Comparison of ENCODE assay signal across 34 cellular contexts in the genomic region with DNA sequence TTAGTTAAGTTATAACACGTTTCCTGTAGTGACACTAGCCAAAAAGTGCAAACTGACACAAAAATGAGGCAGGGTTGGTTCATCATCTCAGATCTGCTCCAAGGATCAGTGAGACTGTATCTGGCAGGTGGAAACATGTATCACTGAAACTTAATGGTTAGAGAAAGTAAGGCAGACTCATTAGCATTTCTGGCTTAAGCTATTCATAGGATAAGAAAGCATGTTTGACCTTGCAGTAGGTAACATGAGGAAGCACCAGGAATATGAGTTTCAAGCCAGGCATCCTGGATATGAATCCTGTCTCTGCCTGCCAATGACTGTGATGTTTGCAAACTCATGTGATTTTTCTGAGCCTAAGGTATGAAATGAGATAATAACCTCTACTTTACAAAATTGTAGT.
"Had no signal": no experiment of that assay in that cellular context is flagged by ENCODE, and none has a peak within 500 bp of the region (broad histone marks: within the 10 kb centered on the region; RNA-seq: fewer than 3 reads in every experiment).

No MANE protein-coding gene starts in this region.

- DNase-seq: activated CD4-positive, alpha-beta memory T cell treated with anti-CD3 and anti-CD28 coated beads for 36 hours; activated CD4-positive, alpha-beta T cell treated with anti-CD3 and anti-CD28 coated beads for 36 hours; activated CD4-positive, alpha-beta T cell treated with anti-CD3 and anti-CD28 coated beads, Interleukin-2, amount 10 ng/mL, durations not matched to agents 24 days and 14 days; activated CD4-positive, CD25-positive, alpha-beta regulatory T cell; activated CD4-positive, CD25-positive, alpha-beta regulatory T cell treated with anti-CD3 and anti-CD28 coated beads, Interleukin-2, amount 50 U/mL, for 72 hours; activated CD8-positive, alpha-beta memory T cell treated with anti-CD3 and anti-CD28 coated beads, Interleukin-2, amount 10 ng/mL, durations not matched to agents 7 days and 5 days; activated CD8-positive, alpha-beta memory T cell treated with anti-CD3 and anti-CD28 coated beads, Interleukin-2, amount 50 U/mL, for 4 hours; activated CD8-positive, alpha-beta T cell treated with anti-CD3 and anti-CD28 coated beads, Interleukin-2, amount 10 ng/mL, durations not matched to agents 7 days and 5 days; activated effector memory CD4-positive, alpha-beta T cell treated with anti-CD3 and anti-CD28 coated beads, Interleukin-2, amount 50 U/mL, for 16 hours; activated naive CD4-positive, alpha-beta T cell treated with anti-CD3 and anti-CD28 coated beads for 36 hours; activated naive CD8-positive, alpha-beta T cell treated with anti-CD3 and anti-CD28 coated beads for 36 hours; activated naive CD8-positive, alpha-beta T cell treated with anti-CD3 and anti-CD28 coated beads, Interleukin-2, amount 50 U/mL, for 24 hours; activated T-cell treated with anti-CD3 and anti-CD28 coated beads, Interleukin-2, amount 50 U/mL, for 1 hour; activated T-cell treated with anti-CD3 and anti-CD28 coated beads, Interleukin-2, amount 50 U/mL, for 48 hours; adrenal gland; amygdala; aorta; body of pancreas; central memory CD4-positive, alpha-beta T cell; cerebellar nuclear complex; colonic mucosa; effector CD8-positive, alpha-beta T cell; foreskin melanocyte; head of caudate nucleus; hippocampal formation; T-helper 2 cell had no signal

- H3K27me3 Mint-ChIP-seq: activated CD4-positive, alpha-beta memory T cell treated with anti-CD3 and anti-CD28 coated beads for 36 hours; activated CD4-positive, alpha-beta T cell treated with anti-CD3 and anti-CD28 coated beads for 36 hours; activated CD4-positive, alpha-beta T cell treated with anti-CD3 and anti-CD28 coated beads, Interleukin-2, amount 10 ng/mL, durations not matched to agents 24 days and 14 days; activated CD8-positive, alpha-beta memory T cell treated with anti-CD3 and anti-CD28 coated beads, Interleukin-2, amount 10 ng/mL, durations not matched to agents 7 days and 5 days; activated naive CD4-positive, alpha-beta T cell treated with anti-CD3 and anti-CD28 coated beads, Interleukin-2, amount 50 U/mL, for 24 hours; activated naive CD8-positive, alpha-beta T cell treated with anti-CD3 and anti-CD28 coated beads for 36 hours; activated naive CD8-positive, alpha-beta T cell treated with anti-CD3 and anti-CD28 coated beads, Interleukin-2, amount 50 U/mL, for 24 hours had no signal

- H3K9me3 Mint-ChIP-seq: activated CD4-positive, alpha-beta T cell treated with anti-CD3 and anti-CD28 coated beads, Interleukin-2, amount 10 ng/mL, durations not matched to agents 24 days and 14 days; activated naive CD4-positive, alpha-beta T cell treated with anti-CD3 and anti-CD28 coated beads, Interleukin-2, amount 50 U/mL, for 24 hours; activated naive CD8-positive, alpha-beta T cell treated with anti-CD3 and anti-CD28 coated beads, Interleukin-2, amount 50 U/mL, for 24 hours; activated T-helper 1 cell treated with anti-CD3 and anti-CD28 coated beads, Interleukin-12 subunit alpha, Interleukin-12 subunit beta, Interleukin-2, Interleukin-4 antibody, amounts not matched to agents 30 ng/mL and 10 ng/mL and 1 ng/mL, durations not matched to agents 14 hours and 24 hours and 36 hours; activated T-helper 2 cell treated with anti-CD3 and anti-CD28 coated beads, Interferon-gamma antibody, Interleukin-2, Interleukin-4, amounts not matched to agents 10 μg/mL and 5 μg/mL and 100 μg/mL, durations not matched to agents 14 hours and 24 hours and 36 hours had no signal

- H3K27ac ChIP-seq: adrenal gland, body of pancreas, cardiac muscle cell, colonic mucosa, esophagus muscularis mucosa, gastroesophageal sphincter had no signal

- H3K36me3 Mint-ChIP-seq: activated CD4-positive, alpha-beta memory T cell treated with anti-CD3 and anti-CD28 coated beads for 36 hours; activated CD8-positive, alpha-beta memory T cell treated with anti-CD3 and anti-CD28 coated beads, Interleukin-2, amount 10 ng/mL, durations not matched to agents 7 days and 5 days; activated naive CD4-positive, alpha-beta T cell treated with anti-CD3 and anti-CD28 coated beads, Interleukin-2, amount 50 U/mL, for 24 hours; activated naive CD8-positive, alpha-beta T cell treated with anti-CD3 and anti-CD28 coated beads for 36 hours had no signal

- H3K36me3 ChIP-seq: adrenal gland, cardiac muscle cell, colonic mucosa, esophagus muscularis mucosa, gastroesophageal sphincter had no signal

- H3K9me3 ChIP-seq: adrenal gland, body of pancreas, colonic mucosa, esophagus muscularis mucosa, gastroesophageal sphincter had no signal

- H3K4me1 ChIP-seq: adrenal gland, body of pancreas, colonic mucosa, gastroesophageal sphincter had no signal

- H3K27ac Mint-ChIP-seq: activated CD4-positive, alpha-beta memory T cell treated with anti-CD3 and anti-CD28 coated beads for 36 hours; activated CD4-positive, alpha-beta T cell treated with anti-CD3 and anti-CD28 coated beads for 36 hours; activated CD4-positive, alpha-beta T cell treated with anti-CD3 and anti-CD28 coated beads, Interleukin-2, amount 10 ng/mL, durations not matched to agents 24 days and 14 days; activated CD8-positive, alpha-beta memory T cell treated with anti-CD3 and anti-CD28 coated beads, Interleukin-2, amount 10 ng/mL, durations not matched to agents 7 days and 5 days; activated CD8-positive, alpha-beta T cell treated with anti-CD3 and anti-CD28 coated beads, Interleukin-2, amount 10 ng/mL, durations not matched to agents 7 days and 5 days; activated naive CD4-positive, alpha-beta T cell treated with anti-CD3 and anti-CD28 coated beads for 36 hours; activated naive CD4-positive, alpha-beta T cell treated with anti-CD3 and anti-CD28 coated beads, Interleukin-2, amount 50 U/mL, for 24 hours; activated naive CD8-positive, alpha-beta T cell treated with anti-CD3 and anti-CD28 coated beads for 36 hours; activated naive CD8-positive, alpha-beta T cell treated with anti-CD3 and anti-CD28 coated beads, Interleukin-2, amount 50 U/mL, for 24 hours; activated T-helper 1 cell treated with anti-CD3 and anti-CD28 coated beads, Interleukin-12 subunit alpha, Interleukin-12 subunit beta, Interleukin-2, Interleukin-4 antibody, amounts not matched to agents 30 ng/mL and 10 ng/mL and 1 ng/mL, durations not matched to agents 14 hours and 24 hours and 36 hours; activated T-helper 2 cell treated with anti-CD3 and anti-CD28 coated beads, Interferon-gamma antibody, Interleukin-2, Interleukin-4, amounts not matched to agents 10 μg/mL and 5 μg/mL and 100 μg/mL, durations not matched to agents 14 hours and 24 hours and 36 hours had no signal

- H3K27me3 ChIP-seq: adrenal gland, body of pancreas, cardiac muscle cell, colonic mucosa, esophagus muscularis mucosa, gastroesophageal sphincter had no signal

- ATAC-seq: activated CD4-positive, alpha-beta T cell treated with anti-CD3 and anti-CD28 coated beads for 36 hours; activated CD8-positive, alpha-beta memory T cell treated with anti-CD3 and anti-CD28 coated beads, Interleukin-2, amount 10 ng/mL, durations not matched to agents 7 days and 5 days; activated CD8-positive, alpha-beta T cell treated with anti-CD3 and anti-CD28 coated beads, Interleukin-2, amount 10 ng/mL, durations not matched to agents 7 days and 5 days; activated naive CD8-positive, alpha-beta T cell treated with anti-CD3 and anti-CD28 coated beads, Interleukin-2, amount 50 U/mL, for 24 hours; body of pancreas; gastroesophageal sphincter had no signal

- H3K4me3 Mint-ChIP-seq: activated CD4-positive, alpha-beta memory T cell treated with anti-CD3 and anti-CD28 coated beads for 36 hours; activated CD4-positive, alpha-beta T cell treated with anti-CD3 and anti-CD28 coated beads for 36 hours; activated CD4-positive, alpha-beta T cell treated with anti-CD3 and anti-CD28 coated beads, Interleukin-2, amount 10 ng/mL, durations not matched to agents 24 days and 14 days; activated CD8-positive, alpha-beta memory T cell treated with anti-CD3 and anti-CD28 coated beads, Interleukin-2, amount 10 ng/mL, durations not matched to agents 7 days and 5 days; activated CD8-positive, alpha-beta T cell treated with anti-CD3 and anti-CD28 coated beads, Interleukin-2, amount 10 ng/mL, durations not matched to agents 7 days and 5 days; activated naive CD4-positive, alpha-beta T cell treated with anti-CD3 and anti-CD28 coated beads for 36 hours; activated naive CD4-positive, alpha-beta T cell treated with anti-CD3 and anti-CD28 coated beads, Interleukin-2, amount 50 U/mL, for 24 hours; activated naive CD8-positive, alpha-beta T cell treated with anti-CD3 and anti-CD28 coated beads for 36 hours; activated naive CD8-positive, alpha-beta T cell treated with anti-CD3 and anti-CD28 coated beads, Interleukin-2, amount 50 U/mL, for 24 hours; activated T-helper 1 cell treated with anti-CD3 and anti-CD28 coated beads, Interleukin-12 subunit alpha, Interleukin-12 subunit beta, Interleukin-2, Interleukin-4 antibody, amounts not matched to agents 30 ng/mL and 10 ng/mL and 1 ng/mL, durations not matched to agents 14 hours and 24 hours and 36 hours had no signal

- H3K4me3 ChIP-seq: adrenal gland, body of pancreas, cardiac muscle cell, colonic mucosa, esophagus muscularis mucosa, gastroesophageal sphincter had no signal

- FAIRE-seq: endometrium, endothelial cell of umbilical vein had no signal

- H3K4me1 Mint-ChIP-seq: activated CD4-positive, alpha-beta T cell treated with anti-CD3 and anti-CD28 coated beads for 36 hours; activated CD4-positive, alpha-beta T cell treated with anti-CD3 and anti-CD28 coated beads, Interleukin-2, amount 10 ng/mL, durations not matched to agents 24 days and 14 days; activated CD8-positive, alpha-beta memory T cell treated with anti-CD3 and anti-CD28 coated beads, Interleukin-2, amount 10 ng/mL, durations not matched to agents 7 days and 5 days; activated naive CD4-positive, alpha-beta T cell treated with anti-CD3 and anti-CD28 coated beads, Interleukin-2, amount 50 U/mL, for 24 hours; activated naive CD8-positive, alpha-beta T cell treated with anti-CD3 and anti-CD28 coated beads for 36 hours; activated naive CD8-positive, alpha-beta T cell treated with anti-CD3 and anti-CD28 coated beads, Interleukin-2, amount 50 U/mL, for 24 hours had no signal
